ENCODE assay signal across 21 cellular contexts in genomic region chr1:18253093-18253492, GRCh38.
"Had no signal": no experiment of that assay in that cellular context is flagged by ENCODE, and none has a peak within 500 bp of the region (broad histone marks: within the 10 kb centered on the region; RNA-seq: fewer than 3 reads in every experiment).

No MANE protein-coding gene starts in this region.

- DNase-seq: activated CD4-positive, alpha-beta T cell treated with anti-CD3 and anti-CD28 coated beads for 1 hour; activated CD8-positive, alpha-beta memory T cell treated with anti-CD3 and anti-CD28 coated beads for 24 hours; activated CD8-positive, alpha-beta memory T cell treated with anti-CD3 and anti-CD28 coated beads, Interleukin-2, amount 50 U/mL, for 48 hours; activated effector memory CD4-positive, alpha-beta T cell treated with Interleukin-2 at 50 U/mL for 16 hours; activated naive CD4-positive, alpha-beta T cell treated with anti-CD3 and anti-CD28 coated beads, Interleukin-2, amount 50 U/mL, for 16 hours; activated T-cell treated with anti-CD3 and anti-CD28 coated beads, Interleukin-2, amount 50 U/mL, for 48 hours; aorta; brain microvascular endothelial cell; colonic mucosa; erythroblast; foreskin melanocyte; glutamatergic neuron; hypothalamus; islet precursor cell; natural killer cell; ovary; psoas muscle; right cardiac atrium; stimulated activated CD4-positive, alpha-beta T cell treated with anti-CD3 and anti-CD28 coated beads, Interleukin-2, amount 100 ng/mL, for 24 hours; stimulated activated naive CD4-positive, alpha-beta T cell treated with Interleukin-2 at 50 U/mL for 16 hours; thyroid gland had no signal

- ATAC-seq: natural killer cell, psoas muscle, right cardiac atrium had no signal
